8 cellular contexts compared by ENCODE assay signal in genomic region chr17:17303847-17304490, GRCh38. TPM values are rescaled to one million over a fixed set of nuclear protein-coding genes. Genes with fewer than 3 reads are reported as not detected.
DNase-seq lines count a peak whose midpoint lies in the region; ATAC-seq and TF ChIP-seq lines count a peak whose summit lies in the region.

No MANE protein-coding gene starts in this region.

- H3K27me3 ChIP-seq in SK-N-SH (ENCODE audit: insufficient read depth) = no peaks in the 10 kb centered on the region

- POLR2A ChIA-PET in SK-N-SH (lab: Yijun Ruan, JAX) = no interaction called here

- peaks cover 0 to 3% (median 0%) of the 10 kb centered on the region in 3 donors for H3K36me3 Mint-ChIP-seq in immature natural killer cell

- H3K36me3 ChIP-seq in SK-N-SH (replicated peaks in 1 of 2; ENCODE audit: control insufficient read depth in 1 of 2, insufficient read depth in 2 of 2, low read length in 1 of 2) = no peaks in the 10 kb centered on the region

- H3K9me3 Mint-ChIP-seq in immature natural killer cell = no peaks in the 10 kb centered on the region

- TF ChIP-seq CTCF in SK-N-SH (IDR thresholded peaks at IDR 0.05) = no peak

- peaks cover 7 to 13% (median 10%) of the 10 kb centered on the region in 3 donors for H3K27me3 Mint-ChIP-seq in immature natural killer cell (ENCODE audit: low read depth in 3 of 3)

- H3K4me3 ChIP-seq in SK-N-SH (ENCODE audit: low read depth in 2 of 2, low read length in 1 of 2) = peak overlapping the region; percentile 58 to 83

- peak overlapping the region in 1 of 2 experiments; percentile 73; a peak in 1 of 4 replicates for H3K27ac ChIP-seq in SK-N-SH (ENCODE audit: low read depth in 2 of 2, low read length in 1 of 2)
- H3K27ac ChIP-seq in substantia nigra (ENCODE audit: low read depth, low read length, poor library complexity, severe bottlenecking) = peak overlapping the region; percentile 26

- H3K9me3 ChIP-seq in SK-N-SH = no peaks in the 10 kb centered on the region

- peak overlapping the region; percentile 92 for H3K4me2 ChIP-seq in SK-N-SH

- H4K20me1 ChIP-seq in SK-N-SH (ENCODE audit: insufficient read depth) = no peaks in the 10 kb centered on the region

- CTCF ChIA-PET in SK-N-SH (lab: Yijun Ruan, JAX) = interaction anchor here (1.3 kb wide), 1 partner anchor 10 kb away, joined by 3 read pairs; no protein-coding TSS in a partner anchor

- peak overlapping the region; percentile 64 for H3K9ac ChIP-seq in SK-N-SH

- H3F3A ChIP-seq in SK-N-SH (replicated peaks; ENCODE audit: insufficient read depth) = peaks cover 4% of the 10 kb centered on the region

- no peak for TF ChIP-seq EP300 in SK-N-SH (IDR thresholded peaks at IDR 0.05; ENCODE audit: borderline replicate concordance in 1 of 2, low read depth in 1 of 2, low read length in 1 of 2)

- DNase-seq in SK-N-SH (peak; percentile 34), immature natural killer cell (no peak), substantia nigra (lab: John Stamatoyannopoulos, UW) (peak in 1 of 49 donors; percentile 77), 8988T (no peak)
- DNase-seq in activated T-cell treated with anti-CD3 and anti-CD28 coated beads, Interleukin-2, amount 50 U/mL, for 48 hours = peak; percentile 22 to 25

- no peaks in the 10 kb centered on the region for H3K79me2 ChIP-seq in SK-N-SH (ENCODE audit: insufficient read depth)

- ATAC-seq in SK-N-SH treated with all-trans-retinoic acid at 6 μM for 48 hours (no peak), GM19351 (IDR thresholded peaks at IDR 0.05; ENCODE audit: unreplicated experiment) (no peak), GM19397 (IDR thresholded peaks at IDR 0.05; ENCODE audit: unreplicated experiment) (no peak)

- 22% methylated on average over 19 of the region's 21 CpGs for WGBS in SK-N-SH (ENCODE audit: low lambda C conversion rate)

- H3K4me3 Mint-ChIP-seq in immature natural killer cell = peak overlapping the region; percentile 83 to 95 (median 85)

- H3K4me1 ChIP-seq in SK-N-SH (ENCODE audit: control insufficient read depth in 1 of 2, insufficient read depth in 2 of 2, low read depth in 1 of 2, low read length in 1 of 2) = peaks cover 7 to 18% of the 10 kb centered on the region in 2 experiments; a peak in 2 of 4 replicates

- H3K27ac Mint-ChIP-seq in immature natural killer cell = peak overlapping the region; percentile 90 to 99 (median 96)

- H3K9me2 ChIP-seq in SK-N-SH = no peaks in the 10 kb centered on the region

- peaks cover 31 to 36% of the 10 kb centered on the region in 2 donors for H3K4me1 Mint-ChIP-seq in immature natural killer cell

- no peak for TF ChIP-seq RAD21 in SK-N-SH (IDR thresholded peaks at IDR 0.05; ENCODE audit: low read length)

- peak overlapping the region; percentile 78; the same call in 1 of the 2 replicates for H2AFZ ChIP-seq in SK-N-SH (ENCODE audit: low read depth)

TF ChIP-seq in SK-N-SH, 30 proteins besides CTCF, POLR2A, EP300 and RAD21 (continues in another document):
- TF ChIP-seq IRF3 (IDR thresholded peaks at IDR 0.05; ENCODE audit: low read depth, low read length) (no peak), PBX3 (IDR thresholded peaks at IDR 0.05) (no peak), MXI1 (IDR thresholded peaks at IDR 0.05; ENCODE audit: low read depth, low read length) (0 out of 2 replicates have a peak, but pooled peaks have one; percentile 1), NFIC (IDR thresholded peaks at IDR 0.05; ENCODE audit: borderline replicate concordance) (peak; percentile 59; the same call in 1 of the 2 replicates), NRF1 (IDR thresholded peaks at IDR 0.05; ENCODE audit: low read depth, low read length) (no peak), ELF1 (IDR thresholded peaks at IDR 0.05) (no peak), USF2 (IDR thresholded peaks at IDR 0.05; ENCODE audit: borderline replicate concordance, low read depth, low read length) (no peak), MEF2A (IDR thresholded peaks at IDR 0.05; ENCODE audit: borderline replicate concordance, low read depth) (no peak), SMC3 (IDR thresholded peaks at IDR 0.05; ENCODE audit: low read depth, low read length) (no peak), RFX5 (IDR thresholded peaks at IDR 0.05; ENCODE audit: low read length) (no peak), EZH2phosphoT487 (IDR thresholded peaks at IDR 0.05; ENCODE audit: borderline replicate concordance, low read depth) (no peak)

TF ChIP-seq in SK-N-SH treated with all-trans-retinoic acid at 6 μM for 48 hours, 23 proteins besides CTCF, POLR2A, EP300 and RAD21:
- TF ChIP-seq BACH2 (CRISPR knock-in tag; IDR thresholded peaks at IDR 0.05; ENCODE audit: borderline replicate concordance) = no peak
- TF ChIP-seq SNAI2 (CRISPR knock-in tag; IDR thresholded peaks at IDR 0.05) = no peak
- no peak for TF ChIP-seq CSRNP3 (CRISPR knock-in tag; IDR thresholded peaks at IDR 0.05)
- TF ChIP-seq OSR1 (CRISPR knock-in tag; IDR thresholded peaks at IDR 0.05) = no peak
- no peak for TF ChIP-seq ZNF70 (CRISPR knock-in tag; IDR thresholded peaks at IDR 0.05)
- TF ChIP-seq CREB5 (CRISPR knock-in tag; IDR thresholded peaks at IDR 0.05; ENCODE audit: low read depth) = no peak
- TF ChIP-seq ARNTL (CRISPR knock-in tag; IDR thresholded peaks at IDR 0.05; ENCODE audit: borderline replicate concordance, low read depth) = no peak

RNA-seq across cellular contexts. Expression of gene NT5M, which starts 0.8 kb away (rescaled TPM):
- polyA plus RNA-seq in SK-N-SH (2012; rRNA removed) (3.3 and 3.9 TPM in 2 replicates), immature natural killer cell (1 to 10 TPM; 3.2 to 4.6 (median 3.3) TPM)
- polyA plus RNA-seq in SK-N-SH (2012; cell fraction: cytosol; rRNA removed) = 1.6 and 2.4 TPM in 2 replicates
- polyA plus RNA-seq in SK-N-SH (2012; cell fraction: nucleus; rRNA removed) = 4.1 and 5.3 TPM in 2 replicates

RNA-seq across cellular contexts. Expression of gene COPS3, which starts 22.9 kb away (rescaled TPM):
- polyA plus RNA-seq in SK-N-SH (2012; rRNA removed) = 64.8 and 76.7 TPM in 2 replicates
- polyA plus RNA-seq in SK-N-SH (2012; cell fraction: cytosol; rRNA removed) = 80.7 and 83.8 TPM in 2 replicates
- 44.8 and 69.0 TPM in 2 replicates for polyA plus RNA-seq in SK-N-SH (2012; cell fraction: nucleus; rRNA removed)
- 100 to 1,000 TPM in 1 of 3 donors, 10 to 100 TPM in 2; 93.7 to 120 (median 95.9) TPM for polyA plus RNA-seq in immature natural killer cell

Comparison
In these comparisons a context has a peak if more than half of its experiments do, and no peak if none do; other contexts are left out.
1. DNase-seq: peak in SK-N-SH (single experiment) and activated T-cell treated with anti-CD3 and anti-CD28 coated beads, Interleukin-2, amount 50 U/mL, for 48 hours (2 of 2); none in immature natural killer cell (0 of 3) and 8988T (single experiment).